Comparison of ENCODE assay signal across 9 cellular contexts in the genomic region with DNA sequence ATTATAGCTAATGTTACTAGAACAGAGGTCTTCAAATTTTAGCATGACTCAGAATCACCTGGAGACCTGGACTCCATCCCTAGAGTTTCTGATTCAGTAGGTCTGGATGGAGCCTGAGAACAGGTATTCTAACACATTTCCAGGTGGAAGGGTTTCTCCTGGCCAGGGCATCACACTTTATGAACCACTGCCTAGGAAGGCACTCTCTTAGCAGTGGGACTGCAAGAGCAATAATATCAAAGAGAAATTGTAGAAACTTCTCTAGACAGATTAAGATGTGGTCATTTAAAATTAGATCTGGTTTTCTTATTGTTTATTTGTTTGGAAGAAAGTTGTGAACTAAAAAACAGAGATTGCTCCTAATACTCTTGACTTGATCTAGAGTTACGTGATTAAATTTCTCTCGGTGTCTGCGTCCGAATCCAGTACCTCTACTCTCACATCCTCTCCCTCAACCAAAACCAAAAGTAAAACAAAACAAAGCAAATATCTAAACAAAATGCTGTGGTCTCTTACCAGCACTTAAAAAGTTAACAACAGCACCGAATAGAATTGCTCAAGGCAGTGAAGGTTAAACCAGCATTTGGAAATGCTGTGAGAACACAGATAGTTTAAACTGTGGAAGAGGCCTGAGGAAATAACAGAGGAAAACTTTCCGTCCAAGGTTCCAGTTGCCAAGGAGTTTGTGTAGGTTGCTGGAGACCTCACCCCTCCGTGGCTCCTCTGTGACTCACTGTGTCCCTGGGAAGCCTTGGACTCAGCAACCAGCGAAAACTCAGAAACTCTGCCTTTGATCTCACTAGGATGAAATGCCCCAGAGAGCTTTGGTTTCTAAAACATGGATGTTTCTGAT.
A peak's percentile ranks its signal among the peaks of the same experiment; 100 is the strongest.
DNase-seq lines count a peak whose midpoint lies in the region; ATAC-seq and TF ChIP-seq lines count a peak whose summit lies in the region.
"Had no signal": no experiment of that assay in that cellular context is flagged by ENCODE, and none has a peak within 500 bp of the region (broad histone marks: within the 10 kb centered on the region; RNA-seq: fewer than 3 reads in every experiment).

No MANE protein-coding gene starts in this region.

- intact Hi-C loops in body of pancreas (cut with DNase I) (no loop called here), vagina (cut with DNase I) (no loop called here)

- peak; percentile 33 for DNase-seq in NOMO-1 treated with DMSO at 0.1 percent for 48 hours (lab: John Stamatoyannopoulos, UW; ENCODE audit: unreplicated experiment)
- DNase-seq in NOMO-1 treated with dmso at 0.1 percent for 144 hours (lab: John Stamatoyannopoulos, UW; ENCODE audit: unreplicated experiment), result no peak
- DNase-seq in body of pancreas, result peak in 2 of 4 donors; percentile 14 to 51
- DNase-seq in memory B cell (ENCODE audit: low spot score in 2 of 2), result no peak
- no peak for DNase-seq in vagina (ENCODE audit: extremely low spot score in 2 of 2)
- DNase-seq in NCI-H446 treated with DMSO at 0.1 percent for 48 hours (lab: John Stamatoyannopoulos, UW), result no peak
- no peak for DNase-seq in NCI-H2029 (lab: John Stamatoyannopoulos, UW)

- peak overlapping the region; percentile 11 for H3K27ac Mint-ChIP-seq in memory B cell

- peak overlapping the region; percentile 35 for H3K4me3 Mint-ChIP-seq in memory B cell

- H3K9me3 ChIP-seq in body of pancreas, result no peaks in the 10 kb centered on the region
- H3K9me3 ChIP-seq in vagina, result no peaks in the 10 kb centered on the region

- ATAC-seq in body of pancreas, result peak; percentile 71
- peak; percentile 43 for ATAC-seq in memory B cell (ENCODE audit: low read depth)
- ATAC-seq in HG02759 (IDR thresholded peaks at IDR 0.05; ENCODE audit: unreplicated experiment), result no peak

- H3K27ac ChIP-seq in body of pancreas, result no peak overlapping the region
- peak overlapping the region; percentile 64 for H3K27ac ChIP-seq in vagina
- H3K27ac ChIP-seq: 22Rv1 had no signal

- peaks cover 2% of the 10 kb centered on the region for H3K9me3 Mint-ChIP-seq in memory B cell

- 47 to 57% methylated on average over 8 of the region's 8 CpGs for WGBS in body of pancreas, 2 donors

- H3K4me1 ChIP-seq in body of pancreas (no peaks in the 10 kb centered on the region), vagina (peaks cover 24% of the 10 kb centered on the region)

- no peaks in the 10 kb centered on the region for H3K36me3 ChIP-seq in body of pancreas (replicated peaks in 1 of 2; ENCODE audit: insufficient read depth in 1 of 2, low read depth in 2 of 2)
- no peaks in the 10 kb centered on the region for H3K36me3 ChIP-seq in vagina

- H3K4me3 ChIP-seq in body of pancreas (no peak overlapping the region), vagina (peak overlapping the region; percentile 9 to 16)

- TF ChIP-seq POLR2A in body of pancreas (IDR thresholded peaks at IDR 0.05), result no peak
- no peak for TF ChIP-seq POLR2A in vagina (IDR thresholded peaks at IDR 0.05)

- no peaks in the 10 kb centered on the region for H3K36me3 Mint-ChIP-seq in memory B cell

- H3K27me3 Mint-ChIP-seq in memory B cell, result peaks cover 3% of the 10 kb centered on the region

- H3K27me3 ChIP-seq in body of pancreas (no peaks in the 10 kb centered on the region), vagina (no peaks in the 10 kb centered on the region)

- TF ChIP-seq CTCF in body of pancreas (IDR thresholded peaks at IDR 0.05) (no peak), vagina (IDR thresholded peaks at IDR 0.05) (no peak)

- peaks cover 3% of the 10 kb centered on the region for H3K4me1 Mint-ChIP-seq in memory B cell

Comparison
In these comparisons a context has a peak if more than half of its experiments do, and no peak if none do; other contexts are left out.
1. H3K4me3 ChIP-seq: peak in vagina (2 of 2); none in body of pancreas (0 of 2).